In the genomic region with DNA sequence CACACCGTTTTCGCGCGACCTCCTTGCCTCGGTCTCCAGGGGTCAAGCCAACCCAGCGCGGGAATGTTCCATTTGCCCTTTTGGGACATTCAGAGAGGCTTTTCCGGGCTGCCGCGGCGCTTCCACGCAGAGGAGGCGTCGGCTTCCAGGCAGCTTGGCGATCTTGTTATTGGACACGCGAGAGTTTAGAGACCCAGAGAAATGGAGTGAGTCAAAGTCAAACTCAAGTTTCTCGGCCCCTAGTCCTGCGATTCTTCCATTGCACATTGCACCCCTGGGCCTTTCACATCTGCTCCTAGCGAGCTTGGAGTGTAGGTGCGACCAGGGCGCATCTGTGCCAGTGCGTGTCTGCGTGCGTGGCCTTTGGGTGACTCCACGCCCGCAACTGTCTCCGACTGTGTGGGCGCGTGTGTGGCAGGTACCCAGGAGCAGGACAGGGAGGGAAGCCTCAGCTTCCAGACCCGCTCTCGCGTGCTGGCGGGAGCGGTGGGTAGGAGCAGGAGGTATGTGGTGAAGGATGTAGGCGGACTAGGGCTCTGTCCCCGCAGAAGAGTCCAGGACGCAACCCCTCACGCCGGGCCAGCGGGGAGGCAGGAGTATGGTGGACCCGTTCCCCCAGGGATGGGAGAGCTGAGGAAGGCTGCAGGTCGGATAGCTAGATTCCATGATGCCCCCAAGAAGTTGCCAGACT, we compare ENCODE assay signal across 12 cellular contexts. TPM values are rescaled to one million over a fixed set of nuclear protein-coding genes. Genes with fewer than 3 reads are reported as not detected.
DNase-seq lines count a peak whose midpoint lies in the region; ATAC-seq and TF ChIP-seq lines count a peak whose summit lies in the region.
"Had no signal": no experiment of that assay in that cellular context is flagged by ENCODE, and none has a peak within 500 bp of the region (broad histone marks: within the 10 kb centered on the region; RNA-seq: fewer than 3 reads in every experiment).

No MANE protein-coding gene starts in this region.

- H3K9me3 ChIP-seq in SJCRH30 (replicated peaks) = no peaks in the 10 kb centered on the region
- H3K9me3 ChIP-seq: body of pancreas had no signal

- no peak for ATAC-seq in stimulated activated memory B cell treated with anti-CD40 and anti-IgM and Interleukin-4, amounts not matched to agents 10 μg/mL and 1 μg/mL and 100 μg/mL, for 72 hours

- peaks cover 82% of the 10 kb centered on the region for H3K27me3 Mint-ChIP-seq in T-helper 2 cell treated with Interferon-gamma antibody and Interleukin-4, amounts not matched to agents 5 μg/mL and 100 μg/mL, for 36 hours (ENCODE audit: low read depth)
- H3K27me3 Mint-ChIP-seq in stimulated activated memory B cell treated with anti-CD40 and anti-IgM and Interleukin-4, amounts not matched to agents 10 μg/mL and 1 μg/mL and 100 μg/mL, for 72 hours = peaks cover 85% of the 10 kb centered on the region

- no peaks in the 10 kb centered on the region for H3K27me3 ChIP-seq in SJCRH30

- no peaks in the 10 kb centered on the region for H3K36me3 ChIP-seq in SJCRH30

- H3K4me3 ChIP-seq in SJCRH30 (peak overlapping the region; percentile 40), fibroblast of the aortic adventitia (ENCODE audit: low read depth, low read length) (peak overlapping the region; percentile 50)
- H3K4me3 ChIP-seq: body of pancreas had no signal

- H3K27ac Mint-ChIP-seq in T-helper 2 cell treated with Interferon-gamma antibody and Interleukin-4, amounts not matched to agents 5 μg/mL and 100 μg/mL, for 36 hours = no peak overlapping the region
- H3K27ac Mint-ChIP-seq in stimulated activated memory B cell treated with anti-CD40 and anti-IgM and Interleukin-4, amounts not matched to agents 10 μg/mL and 1 μg/mL and 100 μg/mL, for 72 hours = no peak overlapping the region

- peak overlapping the region; percentile 66 for H3K4me3 Mint-ChIP-seq in T-helper 2 cell treated with Interferon-gamma antibody and Interleukin-4, amounts not matched to agents 5 μg/mL and 100 μg/mL, for 36 hours
- H3K4me3 Mint-ChIP-seq in stimulated activated memory B cell treated with anti-CD40 and anti-IgM and Interleukin-4, amounts not matched to agents 10 μg/mL and 1 μg/mL and 100 μg/mL, for 72 hours = peak overlapping the region; percentile 68

- H3K27ac ChIP-seq in SJCRH30 = no peak overlapping the region
- H3K27ac ChIP-seq: body of pancreas had no signal

- peaks cover 4% of the 10 kb centered on the region; the same call in 1 of the 2 replicates for H3K4me1 ChIP-seq in SJCRH30

- DNase-seq in T-helper 2 cell treated with Interferon-gamma antibody and Interleukin-4, amounts not matched to agents 5 μg/mL and 100 μg/mL, for 36 hours (ENCODE audit: low spot score) = no peak
- DNase-seq in T-helper 2 cell (no peak), SJCRH30 (no peak), fibroblast of the aortic adventitia (ENCODE audit: low read depth) (no peak), EL (no peak), SK-N-DZ (ENCODE audit: low spot score) (no peak), ureter (ENCODE audit: low spot score) (no peak)

- H3K9me3 Mint-ChIP-seq in T-helper 2 cell treated with Interferon-gamma antibody and Interleukin-4, amounts not matched to agents 5 μg/mL and 100 μg/mL, for 36 hours = no peaks in the 10 kb centered on the region
- H3K9me3 Mint-ChIP-seq in stimulated activated memory B cell treated with anti-CD40 and anti-IgM and Interleukin-4, amounts not matched to agents 10 μg/mL and 1 μg/mL and 100 μg/mL, for 72 hours = no peaks in the 10 kb centered on the region

- no peak for TF ChIP-seq CTCF in fibroblast of the aortic adventitia (IDR thresholded peaks at IDR 0.05; ENCODE audit: insufficient read depth, low read length)

- peaks cover 9% of the 10 kb centered on the region for H3K4me1 Mint-ChIP-seq in T-helper 2 cell treated with Interferon-gamma antibody and Interleukin-4, amounts not matched to agents 5 μg/mL and 100 μg/mL, for 36 hours (ENCODE audit: low read depth)
- peaks cover 37% of the 10 kb centered on the region for H3K4me1 Mint-ChIP-seq in stimulated activated memory B cell treated with anti-CD40 and anti-IgM and Interleukin-4, amounts not matched to agents 10 μg/mL and 1 μg/mL and 100 μg/mL, for 72 hours

- no peaks in the 10 kb centered on the region for H3K36me3 Mint-ChIP-seq in T-helper 2 cell treated with Interferon-gamma antibody and Interleukin-4, amounts not matched to agents 5 μg/mL and 100 μg/mL, for 36 hours (ENCODE audit: low read depth)
- H3K36me3 Mint-ChIP-seq in stimulated activated memory B cell treated with anti-CD40 and anti-IgM and Interleukin-4, amounts not matched to agents 10 μg/mL and 1 μg/mL and 100 μg/mL, for 72 hours = no peaks in the 10 kb centered on the region

RNA-seq across cellular contexts. Expression of gene SIX3, which starts 13.5 kb away (rescaled TPM):
- 1.8 and 2.0 TPM in 2 replicates for total RNA-seq in SJCRH30 (2014; rRNA removed; shearing (Covaris generic))
- total RNA-seq in fibroblast of the aortic adventitia (ENCODE audit: low replicate concordance) (not detected in 2 replicates), ureter (not detected)
- 5.8 and 6.5 TPM in 2 replicates for polyA plus RNA-seq in SK-N-DZ (2014; cell fraction: cytosol; rRNA removed)
- polyA plus RNA-seq in SK-N-DZ (2014; cell fraction: nucleus; rRNA removed) = 4.6 and 5.7 TPM in 2 replicates
- total RNA-seq: myocyte, RPMI7951 had no signal
- polyA plus RNA-seq: BJ had no signal

RNA-seq across cellular contexts. Expression of gene SIX2, which starts 54.2 kb away (rescaled TPM):
- 48.3 and 51.9 TPM in 2 replicates for total RNA-seq in SJCRH30 (2014; rRNA removed; shearing (Covaris generic))
- 2.9 and 8.3 TPM in 2 replicates for total RNA-seq in fibroblast of the aortic adventitia (ENCODE audit: low replicate concordance)
- polyA plus RNA-seq in SK-N-DZ (2014; cell fraction: cytosol; rRNA removed) = 24.4 and 30.2 TPM in 2 replicates
- 15.2 and 18.0 TPM in 2 replicates for polyA plus RNA-seq in SK-N-DZ (2014; cell fraction: nucleus; rRNA removed)
- total RNA-seq in ureter = 1.2 TPM
